26 cellular contexts compared by ENCODE assay signal in the genomic region with DNA sequence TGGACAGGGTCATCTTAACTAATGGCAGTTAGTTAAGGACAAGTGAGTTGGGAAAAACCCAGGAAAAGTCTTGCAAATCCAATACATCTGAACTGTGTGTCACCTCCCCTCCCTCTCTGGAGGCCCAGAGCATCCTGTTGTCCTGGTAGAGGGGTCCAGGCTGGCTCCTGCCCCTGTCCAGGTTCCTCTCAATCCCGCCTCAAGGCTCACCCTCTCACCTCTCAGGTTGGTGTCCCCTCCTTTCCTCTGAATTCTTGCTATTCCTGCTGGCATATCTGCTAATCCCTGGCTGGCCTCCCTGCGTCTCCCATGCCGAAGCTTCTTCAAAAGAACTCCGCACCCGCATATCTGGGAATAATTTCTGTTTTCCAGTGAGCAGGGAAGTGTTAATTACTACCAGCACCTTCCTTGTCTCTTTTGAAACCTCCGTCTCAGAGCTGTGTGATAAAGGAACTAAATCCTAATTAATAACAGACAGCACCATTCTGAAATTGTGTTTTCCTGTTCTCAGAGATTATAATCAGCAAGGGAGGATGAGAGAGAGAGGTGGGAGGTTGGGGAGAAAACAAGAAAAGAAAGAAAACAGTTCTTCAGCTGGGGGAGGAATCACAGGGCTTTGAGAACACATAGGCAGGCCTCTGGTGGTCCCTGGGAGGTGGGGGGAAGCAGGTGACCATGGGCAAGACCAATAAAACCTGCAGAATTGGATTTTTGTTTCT.
DNase-seq lines count a peak whose midpoint lies in the region; ATAC-seq and TF ChIP-seq lines count a peak whose summit lies in the region.
"Had no signal": no experiment of that assay in that cellular context is flagged by ENCODE, and none has a peak within 500 bp of the region (broad histone marks: within the 10 kb centered on the region; RNA-seq: fewer than 3 reads in every experiment).

No MANE protein-coding gene starts in this region.

- H3K4me3 ChIP-seq in coronary artery, result no peak overlapping the region
- H3K4me3 ChIP-seq: dorsolateral prefrontal cortex, gastrocnemius medialis, prostate gland, sigmoid colon, SJCRH30, tibial nerve had no signal

- H3K9me3 Mint-ChIP-seq in natural killer cell treated with Interleukin-12 subunit alpha and Interleukin-12 subunit beta and Interleukin-15 and Interleukin-18, amount 100 ng/mL, for 72 hours, result no peaks in the 10 kb centered on the region
- H3K9me3 Mint-ChIP-seq in natural killer cell, result no peaks in the 10 kb centered on the region
- H3K9me3 Mint-ChIP-seq in CD14-positive monocyte, result no peaks in the 10 kb centered on the region
- H3K9me3 Mint-ChIP-seq: activated CD4-positive, alpha-beta T cell treated with anti-CD3 and anti-CD28 coated beads, Interleukin-2, amount 10 ng/mL, durations not matched to agents 7 days and 5 days; H9; T-cell had no signal

- no peak overlapping the region for H3K27ac ChIP-seq in coronary artery
- H3K27ac ChIP-seq: dorsolateral prefrontal cortex, gastrocnemius medialis, prostate gland, sigmoid colon, SJCRH30, tibial nerve had no signal

- TF ChIP-seq CTCF in natural killer cell (IDR thresholded peaks at IDR 0.05), result no peak
- TF ChIP-seq CTCF in coronary artery (IDR thresholded peaks at IDR 0.05), result no peak
- no peak for TF ChIP-seq CTCF in CD14-positive monocyte (IDR thresholded peaks at IDR 0.05)

- peaks cover 12% of the 10 kb centered on the region in 2 donors for H3K27me3 Mint-ChIP-seq in natural killer cell treated with Interleukin-12 subunit alpha and Interleukin-12 subunit beta and Interleukin-15 and Interleukin-18, amount 100 ng/mL, for 72 hours
- H3K27me3 Mint-ChIP-seq in natural killer cell (ENCODE audit: low read depth in 2 of 2) (no peaks in the 10 kb centered on the region), CD14-positive monocyte (ENCODE audit: low read depth in 3 of 3) (peaks cover 4 to 11% (median 6%) of the 10 kb centered on the region in 3 donors)
- H3K27me3 Mint-ChIP-seq: activated CD4-positive, alpha-beta T cell treated with anti-CD3 and anti-CD28 coated beads, Interleukin-2, amount 10 ng/mL, durations not matched to agents 7 days and 5 days had no signal

- peak; percentile 23 for DNase-seq in natural killer cell treated with Interleukin-12 subunit alpha and Interleukin-12 subunit beta and Interleukin-15 and Interleukin-18, amount 100 ng/mL, for 72 hours (ENCODE audit: low spot score)
- DNase-seq in natural killer cell (no peak), coronary artery (ENCODE audit: low spot score) (peak; percentile 41), mesenteric fat pad (ENCODE audit: low spot score) (peak; percentile 43), hippocampal formation (lab: John Stamatoyannopoulos, UW) (no peak), CD14-positive monocyte (ENCODE audit: low spot score) (no peak), DMS153 (lab: John Stamatoyannopoulos, UW) (no peak), amniotic stem cell (lab: John Stamatoyannopoulos, UW) (no peak)
- DNase-seq: activated CD4-positive, alpha-beta T cell treated with anti-CD3 and anti-CD28 coated beads, Interleukin-2, amount 10 ng/mL, durations not matched to agents 7 days and 5 days; activated naive CD4-positive, alpha-beta T cell treated with Interleukin-2 at 50 U/mL for 16 hours; C1 segment of cervical spinal cord; COR-L47; dorsolateral prefrontal cortex; gastrocnemius medialis; H9; left colon; NCI-H1417; NCI-H2029 treated with DMSO at 0.1 percent for 48 hours; NCI-H2227 treated with DMSO at 0.1 percent for 48 hours; NCI-H69; sigmoid colon; SJCRH30; stimulated activated CD4-positive, alpha-beta T cell treated with anti-CD3 and anti-CD28 coated beads, Interleukin-4, amount 100 ng/mL, for 24 hours had no signal

- H3K4me3 Mint-ChIP-seq in natural killer cell treated with Interleukin-12 subunit alpha and Interleukin-12 subunit beta and Interleukin-15 and Interleukin-18, amount 100 ng/mL, for 72 hours, result no peak overlapping the region
- no peak overlapping the region for H3K4me3 Mint-ChIP-seq in natural killer cell
- no peak overlapping the region for H3K4me3 Mint-ChIP-seq in CD14-positive monocyte
- H3K4me3 Mint-ChIP-seq: activated CD4-positive, alpha-beta T cell treated with anti-CD3 and anti-CD28 coated beads, Interleukin-2, amount 10 ng/mL, durations not matched to agents 7 days and 5 days; H9; T-cell had no signal

- no peaks in the 10 kb centered on the region for H3K36me3 Mint-ChIP-seq in natural killer cell treated with Interleukin-12 subunit alpha and Interleukin-12 subunit beta and Interleukin-15 and Interleukin-18, amount 100 ng/mL, for 72 hours
- H3K36me3 Mint-ChIP-seq in natural killer cell, result no peaks in the 10 kb centered on the region
- H3K36me3 Mint-ChIP-seq in CD14-positive monocyte, result no peaks in the 10 kb centered on the region
- H3K36me3 Mint-ChIP-seq: T-cell had no signal

- intact Hi-C loops in natural killer cell (cut with micrococcal nuclease), result no loop called here
- intact Hi-C loops in CD14-positive monocyte (cut with micrococcal nuclease), result no loop called here

- no peaks in the 10 kb centered on the region for H3K4me1 Mint-ChIP-seq in natural killer cell treated with Interleukin-12 subunit alpha and Interleukin-12 subunit beta and Interleukin-15 and Interleukin-18, amount 100 ng/mL, for 72 hours (ENCODE audit: low read depth in 2 of 2)
- H3K4me1 Mint-ChIP-seq in natural killer cell, result no peaks in the 10 kb centered on the region
- H3K4me1 Mint-ChIP-seq in CD14-positive monocyte, result no peaks in the 10 kb centered on the region
- H3K4me1 Mint-ChIP-seq: activated CD4-positive, alpha-beta T cell treated with anti-CD3 and anti-CD28 coated beads, Interleukin-2, amount 10 ng/mL, durations not matched to agents 7 days and 5 days; T-cell had no signal

- H3K27ac Mint-ChIP-seq in natural killer cell treated with Interleukin-12 subunit alpha and Interleukin-12 subunit beta and Interleukin-15 and Interleukin-18, amount 100 ng/mL, for 72 hours, result no peak overlapping the region
- H3K27ac Mint-ChIP-seq in natural killer cell (no peak overlapping the region), CD14-positive monocyte (no peak overlapping the region)
- H3K27ac Mint-ChIP-seq: activated CD4-positive, alpha-beta T cell treated with anti-CD3 and anti-CD28 coated beads, Interleukin-2, amount 10 ng/mL, durations not matched to agents 7 days and 5 days; H9; T-cell had no signal

- no peak for ATAC-seq in natural killer cell treated with Interleukin-12 subunit alpha and Interleukin-12 subunit beta and Interleukin-15 and Interleukin-18, amount 100 ng/mL, for 72 hours
- no peak for ATAC-seq in natural killer cell
- ATAC-seq: gastrocnemius medialis, left colon, T-cell had no signal

Comparison
In these comparisons a context has a peak if more than half of its experiments do, and no peak if none do; other contexts are left out.
1. DNase-seq: peak in natural killer cell treated with Interleukin-12 subunit alpha and Interleukin-12 subunit beta and Interleukin-15 and Interleukin-18, amount 100 ng/mL, for 72 hours (single experiment), coronary artery (single experiment) and mesenteric fat pad (single experiment); none in natural killer cell (single experiment), hippocampal formation (0 of 2), CD14-positive monocyte (single experiment), DMS153 (single experiment) and amniotic stem cell (single experiment).